18 cellular contexts compared by ENCODE assay signal in the genomic region with DNA sequence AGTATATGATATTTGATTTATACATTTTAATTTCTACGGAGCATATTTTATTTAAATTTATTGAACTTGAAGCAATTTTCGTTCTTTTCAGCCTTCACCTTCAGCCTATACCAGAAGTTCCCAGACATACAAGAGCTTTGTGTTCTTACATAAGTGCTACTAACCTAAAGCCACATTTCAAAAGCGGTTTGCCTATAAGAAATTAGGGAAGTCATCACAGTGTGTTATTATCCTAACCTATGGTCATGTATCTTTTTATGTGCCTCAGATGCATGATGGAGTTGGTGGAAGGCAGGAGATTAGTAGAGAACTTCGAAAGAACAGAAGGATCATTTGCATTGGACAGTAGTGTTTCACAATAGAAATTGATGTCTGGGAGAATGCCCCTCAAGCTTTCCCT. TPM values are rescaled to one million over a fixed set of nuclear protein-coding genes. Genes with fewer than 3 reads are reported as not detected.
DNase-seq lines count a peak whose midpoint lies in the region; ATAC-seq and TF ChIP-seq lines count a peak whose summit lies in the region.
"Had no signal": no experiment of that assay in that cellular context is flagged by ENCODE, and none has a peak within 500 bp of the region (broad histone marks: within the 10 kb centered on the region; RNA-seq: fewer than 3 reads in every experiment).

No MANE protein-coding gene starts in this region.

- DNase-seq in SIG-M5 treated with dmso at 0.1 percent for 504 hours (lab: John Stamatoyannopoulos, UW; ENCODE audit: unreplicated experiment) (peak; percentile 44), SIG-M5 (lab: John Stamatoyannopoulos, UW) (no peak), HFFc6 (no peak), islet precursor cell (no peak), SK-N-SH (no peak)
- DNase-seq in activated CD4-positive, alpha-beta memory T cell treated with anti-CD3 and anti-CD28 coated beads for 36 hours, result no peak
- DNase-seq in naive thymus-derived CD4-positive, alpha-beta T cell, result no peak
- no peak for DNase-seq in stimulated activated CD4-positive, alpha-beta T cell treated with anti-CD3 and anti-CD28 coated beads, Interleukin-4, amount 100 ng/mL, for 4 hours
- DNase-seq: 8988T; activated CD4-positive, alpha-beta T cell treated with anti-CD3 and anti-CD28 coated beads for 1 hour; activated gamma-delta T cell; EL; kidney glomerular epithelial cell; NCI-H187; NCI-H510A had no signal

- peaks cover 70% of the 10 kb centered on the region for H4K20me1 ChIP-seq in SK-N-SH (ENCODE audit: insufficient read depth)

- TF ChIP-seq EP300 in SK-N-SH (IDR thresholded peaks at IDR 0.05; ENCODE audit: borderline replicate concordance in 1 of 2, low read depth in 1 of 2, low read length in 1 of 2), result no peak

- H3K9me2 ChIP-seq in SK-N-SH, result no peaks in the 10 kb centered on the region

- no peak for TF ChIP-seq RAD21 in SK-N-SH (IDR thresholded peaks at IDR 0.05; ENCODE audit: low read length)

- WGBS in SK-N-SH (ENCODE audit: low lambda C conversion rate), result 95% methylated on average over 4 of the region's 4 CpGs

- peaks cover 16% of the 10 kb centered on the region for H3K36me3 Mint-ChIP-seq in HFFc6 (ENCODE audit: low read depth)
- peaks cover 37% of the 10 kb centered on the region for H3K36me3 Mint-ChIP-seq in activated CD4-positive, alpha-beta memory T cell treated with anti-CD3 and anti-CD28 coated beads for 36 hours
- peaks cover 0 to 45% (median 16%) of the 10 kb centered on the region in 5 donors for H3K36me3 Mint-ChIP-seq in naive thymus-derived CD4-positive, alpha-beta T cell

- POLR2A ChIA-PET in activated CD4-positive, alpha-beta memory T cell treated with anti-CD3 and anti-CD28 coated beads for 36 hours (lab: Charles Lee), result interaction anchor here (0.9 to 3.4 kb wide), 4 partner anchors 22 to 103 kb away, joined by 3 to 20 read pairs (median 8); a partner anchor contains a TSS
- POLR2A ChIA-PET in naive thymus-derived CD4-positive, alpha-beta T cell (lab: Charles Lee), result interaction anchor here (0.5 to 1.9 kb wide), 5 partner anchors 24 to 1363 kb away, joined by 3 to 9 read pairs (median 3); a partner anchor contains a TSS
- POLR2A ChIA-PET in SK-N-SH (lab: Yijun Ruan, JAX), result no interaction called here

- H3K27me3 ChIP-seq in naive thymus-derived CD4-positive, alpha-beta T cell (ENCODE audit: control insufficient read depth in 2 of 2, insufficient read depth in 2 of 2, low read length in 2 of 2), result no peaks in the 10 kb centered on the region
- no peaks in the 10 kb centered on the region for H3K27me3 ChIP-seq in SK-N-SH (ENCODE audit: insufficient read depth)
- H3K27me3 ChIP-seq: neutrophil, right atrium auricular region had no signal

- ATAC-seq in naive thymus-derived CD4-positive, alpha-beta T cell, result no peak
- ATAC-seq: GM23338 had no signal

- no peak overlapping the region for H3K4me2 ChIP-seq in SK-N-SH

- peaks cover 65% of the 10 kb centered on the region for H3K4me1 Mint-ChIP-seq in HFFc6 (ENCODE audit: low read depth)
- H3K4me1 Mint-ChIP-seq in activated CD4-positive, alpha-beta memory T cell treated with anti-CD3 and anti-CD28 coated beads for 36 hours (ENCODE audit: low read depth), result peaks cover 66% of the 10 kb centered on the region
- H3K4me1 Mint-ChIP-seq in naive thymus-derived CD4-positive, alpha-beta T cell, result peaks cover 53 to 80% (median 74%) of the 10 kb centered on the region in 7 donors

- H3K27ac Mint-ChIP-seq in HFFc6, result peak overlapping the region; percentile 1; the same call in 1 of the 2 replicates
- peak overlapping the region; percentile 53 for H3K27ac Mint-ChIP-seq in activated CD4-positive, alpha-beta memory T cell treated with anti-CD3 and anti-CD28 coated beads for 36 hours
- H3K27ac Mint-ChIP-seq in naive thymus-derived CD4-positive, alpha-beta T cell, result peak overlapping the region in 4 of 9 donors; percentile 7 to 95 (median 48)
- H3K27ac Mint-ChIP-seq: GM23338 had no signal

- no peaks in the 10 kb centered on the region for H3K9me3 ChIP-seq in naive thymus-derived CD4-positive, alpha-beta T cell (ENCODE audit: control insufficient read depth in 2 of 3, low read length in 3 of 3)
- H3K9me3 ChIP-seq in SK-N-SH, result no peaks in the 10 kb centered on the region
- H3K9me3 ChIP-seq: neutrophil, right atrium auricular region had no signal

- peaks cover 3% of the 10 kb centered on the region for H3F3A ChIP-seq in SK-N-SH (replicated peaks; ENCODE audit: insufficient read depth)

- no peak overlapping the region for H3K9ac ChIP-seq in SK-N-SH

- CTCF ChIA-PET in activated CD4-positive, alpha-beta memory T cell treated with anti-CD3 and anti-CD28 coated beads for 36 hours (lab: Charles Lee), result interaction anchor here (0.8 to 2.4 kb wide), 7 partner anchors 10 to 86 kb away, joined by 3 to 16 read pairs (median 4); no protein-coding TSS in a partner anchor
- CTCF ChIA-PET in naive thymus-derived CD4-positive, alpha-beta T cell (lab: Charles Lee), result interaction anchor here (0.7 to 3.3 kb wide), 4 partner anchors 35 to 85 kb away, joined by 3 to 10 read pairs (median 3); no protein-coding TSS in a partner anchor
- CTCF ChIA-PET in SK-N-SH (lab: Yijun Ruan, JAX), result interaction anchor here (1.4 to 1.5 kb wide), 2 partner anchors 9 to 13 kb away, joined by 4 to 11 read pairs; no protein-coding TSS in a partner anchor

- TF ChIP-seq CTCF in HFFc6 (IDR thresholded peaks at IDR 0.05) (no peak), SK-N-SH (IDR thresholded peaks at IDR 0.05) (no peak)

- H3K79me2 ChIP-seq in SK-N-SH (ENCODE audit: insufficient read depth), result peaks cover 79% of the 10 kb centered on the region

- intact Hi-C loops in activated CD4-positive, alpha-beta memory T cell treated with anti-CD3 and anti-CD28 coated beads for 36 hours (cut with micrococcal nuclease), result loop anchor here (2.0 to 5.0 kb wide), 2 partner anchors 86 to 977 kb away; a partner anchor contains a TSS
- intact Hi-C loops in naive thymus-derived CD4-positive, alpha-beta T cell (cut with micrococcal nuclease), result loop anchor here (2.0 to 10.0 kb wide), 5 partner anchors 44 to 1362 kb away; a partner anchor contains a TSS

- no peaks in the 10 kb centered on the region for H3K9me3 Mint-ChIP-seq in HFFc6
- no peaks in the 10 kb centered on the region for H3K9me3 Mint-ChIP-seq in activated CD4-positive, alpha-beta memory T cell treated with anti-CD3 and anti-CD28 coated beads for 36 hours
- no peaks in the 10 kb centered on the region for H3K9me3 Mint-ChIP-seq in naive thymus-derived CD4-positive, alpha-beta T cell

- H3K36me3 ChIP-seq in naive thymus-derived CD4-positive, alpha-beta T cell (ENCODE audit: control insufficient read depth in 2 of 3, insufficient read depth in 3 of 3, low read length in 3 of 3), result peaks cover 0 to 6% (median 5%) of the 10 kb centered on the region in 3 experiments
- peaks cover 2 to 3% of the 10 kb centered on the region in 2 experiments for H3K36me3 ChIP-seq in SK-N-SH (replicated peaks in 1 of 2; ENCODE audit: control insufficient read depth in 1 of 2, insufficient read depth in 2 of 2, low read length in 1 of 2)
- H3K36me3 ChIP-seq: neutrophil, right atrium auricular region had no signal

- H3K4me3 ChIP-seq in naive thymus-derived CD4-positive, alpha-beta T cell (ENCODE audit: low read length), result no peak overlapping the region
- no peak overlapping the region for H3K4me3 ChIP-seq in SK-N-SH (ENCODE audit: low read depth in 2 of 2, low read length in 1 of 2)
- H3K4me3 ChIP-seq: GM23338, right atrium auricular region had no signal

- H3K27me3 Mint-ChIP-seq in HFFc6 (ENCODE audit: insufficient read depth), result no peaks in the 10 kb centered on the region
- H3K27me3 Mint-ChIP-seq in activated CD4-positive, alpha-beta memory T cell treated with anti-CD3 and anti-CD28 coated beads for 36 hours, result no peaks in the 10 kb centered on the region
- H3K27me3 Mint-ChIP-seq in naive thymus-derived CD4-positive, alpha-beta T cell, result no peaks in the 10 kb centered on the region

- H3K4me1 ChIP-seq in naive thymus-derived CD4-positive, alpha-beta T cell (ENCODE audit: control insufficient read depth in 2 of 2, insufficient read depth in 2 of 2, low read length in 2 of 2), result peaks cover 62 to 64% of the 10 kb centered on the region in 2 donors
- peaks cover 11 to 18% of the 10 kb centered on the region in 2 experiments; a peak in 3 of 4 replicates for H3K4me1 ChIP-seq in SK-N-SH (ENCODE audit: control insufficient read depth in 1 of 2, insufficient read depth in 2 of 2, low read depth in 1 of 2, low read length in 1 of 2)

- no peak overlapping the region for H3K4me3 Mint-ChIP-seq in HFFc6
- H3K4me3 Mint-ChIP-seq in activated CD4-positive, alpha-beta memory T cell treated with anti-CD3 and anti-CD28 coated beads for 36 hours, result peak overlapping the region; percentile 45
- H3K4me3 Mint-ChIP-seq in naive thymus-derived CD4-positive, alpha-beta T cell, result peak overlapping the region in 9 of 10 donors; percentile 21 to 96 (median 66)

- no peak overlapping the region for H3K27ac ChIP-seq in naive thymus-derived CD4-positive, alpha-beta T cell (ENCODE audit: low read depth, low read length)
- no peak overlapping the region for H3K27ac ChIP-seq in SK-N-SH (ENCODE audit: low read depth in 2 of 2, low read length in 1 of 2)
- H3K27ac ChIP-seq: neutrophil, right atrium auricular region had no signal

- H2AFZ ChIP-seq in SK-N-SH (ENCODE audit: low read depth), result no peak overlapping the region
- H2AFZ ChIP-seq: GM23338 had no signal

TF ChIP-seq in SK-N-SH, 30 proteins besides CTCF, POLR2A, EP300 and RAD21:
- TF ChIP-seq, protein P1, sequence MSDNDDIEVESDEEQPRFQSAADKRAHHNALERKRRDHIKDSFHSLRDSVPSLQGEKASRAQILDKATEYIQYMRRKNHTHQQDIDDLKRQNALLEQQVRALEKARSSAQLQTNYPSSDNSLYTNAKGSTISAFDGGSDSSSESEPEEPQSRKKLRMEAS (IDR thresholded peaks at IDR 0.05; ENCODE audit: low read depth), result no peak

RNA-seq across cellular contexts. Expression of a gene that starts 3.1 kb away (rescaled TPM):
- 10 to 100 TPM; 39.9 to 54.0 (median 49.3) TPM for total RNA-seq in HFFc6 (2021; fragmentation: NEBNext Ultra II Directional; extraction: Animal tissue kit (Norgen Biotek cat#: 25700))
- total RNA-seq in activated CD4-positive, alpha-beta memory T cell treated with anti-CD3 and anti-CD28 coated beads for 36 hours, result 100 to 1,000 TPM; 209 TPM
- 100 to 1,000 TPM in 3 of 5 experiments, 10 to 100 TPM in 2; 73.5 to 179 (median 142) TPM for total RNA-seq in naive thymus-derived CD4-positive, alpha-beta T cell
- polyA plus RNA-seq in naive thymus-derived CD4-positive, alpha-beta T cell, result 100 to 1,000 TPM; 136 to 159 TPM
- 14.3 and 16.1 TPM in 2 replicates for polyA plus RNA-seq in SK-N-SH (2012; rRNA removed)
- 23.6 and 31.4 TPM in 2 replicates for polyA plus RNA-seq in SK-N-SH (2012; cell fraction: cytosol; rRNA removed)
- 6.6 and 14.5 TPM in 2 replicates for polyA plus RNA-seq in SK-N-SH (2012; cell fraction: nucleus; rRNA removed)
